In genomic region chr21:34558166-34558565, GRCh38 we compare ENCODE assay signal across 28 cellular contexts. TPM values are rescaled to one million over a fixed set of nuclear protein-coding genes. Genes with fewer than 3 reads are reported as not detected.
DNase-seq lines count a peak whose midpoint lies in the region; ATAC-seq and TF ChIP-seq lines count a peak whose summit lies in the region.
"Had no signal": no experiment of that assay in that cellular context is flagged by ENCODE, and none has a peak within 500 bp of the region (broad histone marks: within the 10 kb centered on the region; RNA-seq: fewer than 3 reads in every experiment).

No MANE protein-coding gene starts in this region.

- TF ChIP-seq CTCF in IMR-90 (conservative IDR thresholded peaks at IDR 0.05; ENCODE audit: low read depth, low read length) (no peak), mammary epithelial cell (conservative IDR thresholded peaks at IDR 0.05 in 1 of 2, IDR thresholded peaks at IDR 0.05 in 1 of 2; ENCODE audit: extremely low read depth in 1 of 2, insufficient read depth in 1 of 2, low read depth in 1 of 2, low read length in 2 of 2) (no peak)

- H3K27ac ChIP-seq in IMR-90 (ENCODE audit: insufficient read depth, low read length) (no peak overlapping the region), mammary epithelial cell (ENCODE audit: insufficient read depth, low read depth, low read length) (peak overlapping the region; percentile 46)
- H3K27ac ChIP-seq: SJCRH30 had no signal

- H4K8ac ChIP-seq in IMR-90 (ENCODE audit: low read depth in 2 of 2, low read length in 2 of 2): no peak overlapping the region

- H2AFZ ChIP-seq in IMR-90 (replicated peaks; ENCODE audit: low read length, poor library complexity) (no peak overlapping the region), mammary epithelial cell (ENCODE audit: low read depth, low read length) (peak overlapping the region; percentile 70)

- H3K9ac ChIP-seq in IMR-90 (ENCODE audit: low read depth, low read length) (no peak overlapping the region), mammary epithelial cell (ENCODE audit: insufficient read depth, low read length) (no peak overlapping the region)

- peaks cover 9 to 13% of the 10 kb centered on the region in 2 experiments; a peak in 2 of 4 replicates for H3K79me1 ChIP-seq in IMR-90 (ENCODE audit: low read depth in 1 of 2, low read length in 2 of 2)

- CTCF ChIA-PET in IMR-90 (lab: Yijun Ruan, JAX): interaction anchor here (1.5 kb wide), 1 partner anchor 15 kb away, joined by 3 read pairs; no protein-coding TSS in a partner anchor
- CTCF ChIA-PET in mammary epithelial cell (lab: Charles Lee; ENCODE audit: low non-redundant PET): interaction anchor here (0.7 kb wide), 1 partner anchor 1425 kb away, joined by 6 read pairs; no protein-coding TSS in a partner anchor

- H4K20me1 ChIP-seq in IMR-90 (ENCODE audit: insufficient read depth, low read length) (no peaks in the 10 kb centered on the region), mammary epithelial cell (ENCODE audit: insufficient read depth, low read length) (no peaks in the 10 kb centered on the region)

- no peak overlapping the region for H2BK20ac ChIP-seq in IMR-90 (ENCODE audit: low read depth, low read length)

- H3K23ac ChIP-seq in IMR-90 (ENCODE audit: low read depth, low read length): no peak overlapping the region

- no peak overlapping the region for H4K5ac ChIP-seq in IMR-90 (ENCODE audit: low read depth, low read length)

- H3K9me1 ChIP-seq in IMR-90 (ENCODE audit: insufficient read depth, low read length): no peaks in the 10 kb centered on the region; the same call in 1 of the 2 replicates

- peak; percentile 13 to 33 for DNase-seq in NCI-H187 (lab: John Stamatoyannopoulos, UW)
- no peak for DNase-seq in NCI-H187 treated with DMSO at 0.1 percent for 48 hours (lab: John Stamatoyannopoulos, UW)
- DNase-seq in IMR-90: no peak
- DNase-seq in mammary epithelial cell: peak; percentile 88
- DNase-seq in islet precursor cell: peak; percentile 32
- DNase-seq in SK-N-DZ (ENCODE audit: low spot score): no peak
- DNase-seq in HK-2 (ENCODE audit: unreplicated experiment): no peak
- DNase-seq: 8988T, ACHN, BE2C, Calu3, Kasumi-1, MV-4-11, NCI-H1105, NCI-H1436 treated with DMSO at 0.1 percent for 48 hours, NCI-H2029 treated with DMSO at 0.1 percent for 48 hours, NCI-H446, NCI-H524 treated with DMSO at 0.1 percent for 48 hours, NCI-H774, SJCRH30 had no signal

- H2AK5ac ChIP-seq in IMR-90 (ENCODE audit: low read depth, low read length): 0 out of 2 replicates have a peak overlapping the region, but pooled peaks have one; percentile 5

- TF ChIP-seq RAD21 in IMR-90 (IDR thresholded peaks at IDR 0.05; ENCODE audit: low read length): no peak

- H2AK9ac ChIP-seq in IMR-90 (replicated peaks; ENCODE audit: low read depth, low read length, poor library complexity): no peak overlapping the region

- H3K27me3 ChIP-seq in IMR-90 (ENCODE audit: control insufficient read depth, insufficient read depth, low read length) (no peaks in the 10 kb centered on the region), mammary epithelial cell (ENCODE audit: insufficient read depth, low read length) (no peaks in the 10 kb centered on the region)
- H3K27me3 ChIP-seq: BE2C, SJCRH30 had no signal

- H3K18ac ChIP-seq in IMR-90 (ENCODE audit: low read depth, low read length): no peak overlapping the region

- H2BK15ac ChIP-seq in IMR-90 (ENCODE audit: low read depth, low read length): no peak overlapping the region

- intact Hi-C loops in IMR-90 (cut with micrococcal nuclease) (no loop called here), mammary epithelial cell (cut with micrococcal nuclease) (no loop called here)

- dilution Hi-C loops in IMR-90 (cut with HindIII; ENCODE audit: low sequenced_read_pairs, unreplicated experiment): no loop called here
- dilution Hi-C loops in mammary epithelial cell (cut with HindIII; ENCODE audit: low sequenced_read_pairs): no loop called here

- H3K79me2 ChIP-seq in mammary epithelial cell (ENCODE audit: insufficient read depth, low read length): no peaks in the 10 kb centered on the region

- BruUV-seq in IMR-90 (replicated peaks; lab: Mats Ljungman, UMichigan) (no TSS peak), mammary epithelial cell (replicated peaks; lab: Mats Ljungman, UMichigan) (no TSS peak)

- H3K9me3 ChIP-seq in IMR-90 (ENCODE audit: control insufficient read depth, insufficient read depth, low read length): no peaks in the 10 kb centered on the region
- H3K9me3 ChIP-seq in mammary epithelial cell (replicated peaks; ENCODE audit: insufficient read depth, low read length): peaks cover 4% of the 10 kb centered on the region
- H3K9me3 ChIP-seq: BE2C had no signal

- no peak overlapping the region for H4K91ac ChIP-seq in IMR-90 (ENCODE audit: insufficient read depth, low read depth, low read length)

- in situ Hi-C loops in IMR-90 (cut with MboI; ENCODE audit: low sequenced_read_pairs) (no loop called here), mammary epithelial cell (cut with MboI; ENCODE audit: low sequenced_read_pairs in 2 of 2) (no loop called here)

- TF ChIP-seq POLR2A in IMR-90 (IDR thresholded peaks at IDR 0.05; ENCODE audit: low read depth, low read length): no peak

- no peak overlapping the region for H3K4me3 ChIP-seq in IMR-90 (ENCODE audit: insufficient read depth, low read depth, low read length)
- H3K4me3 ChIP-seq in mammary epithelial cell (replicated peaks in 1 of 3; ENCODE audit: insufficient read depth in 1 of 3, low read depth in 2 of 3, low read length in 3 of 3): no peak overlapping the region
- H3K4me3 ChIP-seq: K562, SJCRH30 had no signal

- H2BK5ac ChIP-seq in IMR-90 (ENCODE audit: low read depth, low read length, poor library complexity, severe bottlenecking): no peak overlapping the region

- ATAC-seq in IMR-90 (ENCODE audit: low read depth): no peak
- ATAC-seq in GM18868 (IDR thresholded peaks at IDR 0.05; ENCODE audit: unreplicated experiment): no peak
- ATAC-seq: HCT116, HepG2, K562, Right ventricle myocardium inferior had no signal

- H3K36me3 ChIP-seq in IMR-90 (ENCODE audit: control insufficient read depth, insufficient read depth, low read length): no peaks in the 10 kb centered on the region
- H3K36me3 ChIP-seq in mammary epithelial cell (ENCODE audit: insufficient read depth, low read length): no peaks in the 10 kb centered on the region
- H3K36me3 ChIP-seq: BE2C, SJCRH30 had no signal

- H3K4ac ChIP-seq in IMR-90 (ENCODE audit: low read depth, low read length): no peak overlapping the region

- no peak overlapping the region for H3K56ac ChIP-seq in IMR-90 (ENCODE audit: extremely low read depth, insufficient read depth, low read length)

- H3K4me1 ChIP-seq in IMR-90 (ENCODE audit: control insufficient read depth, insufficient read depth, low read length) (peaks cover 5% of the 10 kb centered on the region; the same call in 1 of the 2 replicates), mammary epithelial cell (ENCODE audit: insufficient read depth, low read length) (peaks cover 38% of the 10 kb centered on the region)
- H3K4me1 ChIP-seq: BE2C had no signal

- WGBS in IMR-90 (ENCODE audit: extremely low coverage in 2 of 2, insufficient read length in 1 of 2), 2 experiments: 40% methylated on average over 1 of the region's 5 CpGs; no CpG with 5 or more reads in 1 of the 2 experiments
- WGBS in mammary epithelial cell (ENCODE audit: low coverage, missing lambda C conversion rate): 18% methylated on average over 5 of the region's 5 CpGs

- H3K4me2 ChIP-seq in IMR-90 (ENCODE audit: low read depth, low read length): no peak overlapping the region
- peak overlapping the region; percentile 44 for H3K4me2 ChIP-seq in mammary epithelial cell (ENCODE audit: insufficient read depth, low read depth, low read length)

- no peak overlapping the region for H2BK120ac ChIP-seq in IMR-90 (ENCODE audit: low read depth, low read length)

- H3K14ac ChIP-seq in IMR-90 (replicated peaks; ENCODE audit: low read depth, low read length): no peak overlapping the region

- POLR2A ChIA-PET in IMR-90 (lab: Charles Lee; ENCODE audit: unreplicated experiment): no interaction called here

TF ChIP-seq in IMR-90, 13 proteins besides CTCF, POLR2A, EP300 and RAD21 (continues in another document):
- no peak for TF ChIP-seq CHD1 (IDR thresholded peaks at IDR 0.05; ENCODE audit: low read depth, low read length)
- TF ChIP-seq USF2 (IDR thresholded peaks at IDR 0.05; ENCODE audit: low read depth, low read length): no peak
- TF ChIP-seq MAZ (IDR thresholded peaks at IDR 0.05; ENCODE audit: borderline replicate concordance, low read depth, low read length): no peak
- TF ChIP-seq CEBPB (IDR thresholded peaks at IDR 0.05; ENCODE audit: low read depth, low read length): no peak
- no peak for TF ChIP-seq NFE2L2 (IDR thresholded peaks at IDR 0.05; ENCODE audit: low read depth, low read length)

RNA-seq across cellular contexts. Expression of gene KCNE1, which starts 46.2 kb away (rescaled TPM):
- total RNA-seq in IMR-90 (2012; rRNA removed): 0.83 and 0.90 TPM in 2 replicates
- polyA plus RNA-seq in IMR-90 (2012; rRNA removed): 0.37 and 0.46 TPM in 2 replicates
- 0.22 and 0.25 TPM in 2 replicates for polyA plus RNA-seq in IMR-90 (2012; cell fraction: cytosol; rRNA removed)
- 0.92 and 1.2 TPM in 2 replicates for polyA plus RNA-seq in IMR-90 (2012; cell fraction: nucleus; rRNA removed; ENCODE audit: low replicate concordance)
- total RNA-seq in mammary epithelial cell: under 1 TPM; 0.19 to 0.33 TPM
- 0.08 TPM for polyA plus RNA-seq in mammary epithelial cell
- polyA minus RNA-seq in mammary epithelial cell: not detected
- polyA plus RNA-seq in SK-N-DZ (2014; cell fraction: cytosol; rRNA removed): not detected in 2 replicates
- not detected in 2 replicates for polyA plus RNA-seq in SK-N-DZ (2014; cell fraction: nucleus; rRNA removed)
- total RNA-seq: H4, HT1080, M059J had no signal
- polyA plus RNA-seq: HepG2 had no signal

RNA-seq across cellular contexts. Expression of gene RCAN1, which starts 56.7 kb away (rescaled TPM):
- total RNA-seq in IMR-90 (2012; rRNA removed) (175 and 183 TPM in 2 replicates), mammary epithelial cell (10 to 100 TPM; 28.8 to 60.7 TPM)
- polyA plus RNA-seq in IMR-90 (2012; rRNA removed) (43.0 and 53.5 TPM in 2 replicates), mammary epithelial cell (8.5 TPM)
- polyA plus RNA-seq in IMR-90 (2012; cell fraction: cytosol; rRNA removed): 13.6 and 13.7 TPM in 2 replicates
- 32.6 and 64.1 TPM in 2 replicates for polyA plus RNA-seq in IMR-90 (2012; cell fraction: nucleus; rRNA removed; ENCODE audit: low replicate concordance)
- polyA minus RNA-seq in mammary epithelial cell: 5.5 TPM
- polyA plus RNA-seq in SK-N-DZ (2014; cell fraction: cytosol; rRNA removed): 10.9 and 14.7 TPM in 2 replicates
- polyA plus RNA-seq in SK-N-DZ (2014; cell fraction: nucleus; rRNA removed): 4.6 and 5.6 TPM in 2 replicates

Comparison
In these comparisons a context has a peak if more than half of its experiments do, and no peak if none do; other contexts are left out.
1. DNase-seq: peak in NCI-H187 (2 of 2), mammary epithelial cell (single experiment) and islet precursor cell (single experiment); none in NCI-H187 treated with DMSO at 0.1 percent for 48 hours (single experiment), IMR-90 (single experiment), SK-N-DZ (single experiment) and HK-2 (single experiment).